ENCODE assay signal across 18 cellular contexts in genomic region chr11:15665368-15665871, GRCh38.
DNase-seq lines count a peak whose midpoint lies in the region; ATAC-seq, FAIRE-seq and TF ChIP-seq lines count a peak whose summit lies in the region.
"Had no signal": no experiment of that assay in that cellular context is flagged by ENCODE, and none has a peak within 500 bp of the region (broad histone marks: within the 10 kb centered on the region; RNA-seq: fewer than 3 reads in every experiment).

No MANE protein-coding gene starts in this region.

- H4K20me1 ChIP-seq in astrocyte (ENCODE audit: insufficient read depth, low read length) (no peaks in the 10 kb centered on the region), HepG2 (ENCODE audit: insufficient read depth, low read length) (no peaks in the 10 kb centered on the region)

- H3K4me3 ChIP-seq in AG10803 (ENCODE audit: low read length), result no peak overlapping the region
- H3K4me3 ChIP-seq in astrocyte (ENCODE audit: insufficient read depth, low read depth, low read length), result no peak overlapping the region
- no peak overlapping the region for H3K4me3 ChIP-seq in HepG2 (replicated peaks in 1 of 3; ENCODE audit: insufficient read depth in 1 of 3, low read depth in 2 of 3, low read length in 3 of 3)
- H3K4me3 ChIP-seq: esophagus squamous epithelium had no signal

- CTCF ChIA-PET in HepG2 (lab: Yijun Ruan, JAX; ENCODE audit: low intra/inter-chr PET ratio, low total read pairs), result no interaction called here

- H3K9ac ChIP-seq in astrocyte (ENCODE audit: low read length) (no peak overlapping the region), HepG2 (ENCODE audit: insufficient read depth, low read depth, low read length) (no peak overlapping the region)
- H3K9ac ChIP-seq: KMS-11 had no signal

- peaks cover 17% of the 10 kb centered on the region for H3K4me1 Mint-ChIP-seq in astrocyte (ENCODE audit: low read depth, unreplicated experiment)
- no peaks in the 10 kb centered on the region for H3K4me1 Mint-ChIP-seq in activated T-cell treated with anti-CD3 and anti-CD28 coated beads, Interleukin-2, amount 50 U/mL, for 24 hours (ENCODE audit: low read depth)
- H3K4me1 Mint-ChIP-seq in CD14-positive monocyte, result no peaks in the 10 kb centered on the region
- H3K4me1 Mint-ChIP-seq: activated CD4-positive, alpha-beta memory T cell treated with anti-CD3 and anti-CD28 coated beads, Interleukin-2, amount 10 ng/mL, durations not matched to agents 7 days and 5 days had no signal

- H3K9me3 Mint-ChIP-seq in astrocyte (ENCODE audit: unreplicated experiment), result peaks cover 6% of the 10 kb centered on the region
- H3K9me3 Mint-ChIP-seq in activated T-cell treated with anti-CD3 and anti-CD28 coated beads, Interleukin-2, amount 50 U/mL, for 24 hours, result no peaks in the 10 kb centered on the region
- peaks cover 0 to 4% (median 3%) of the 10 kb centered on the region in 7 donors for H3K9me3 Mint-ChIP-seq in CD14-positive monocyte
- H3K9me3 Mint-ChIP-seq: activated CD4-positive, alpha-beta memory T cell treated with anti-CD3 and anti-CD28 coated beads, Interleukin-2, amount 10 ng/mL, durations not matched to agents 7 days and 5 days had no signal

- H3K27ac Mint-ChIP-seq in astrocyte (ENCODE audit: unreplicated experiment), result no peak overlapping the region
- no peak overlapping the region for H3K27ac Mint-ChIP-seq in activated T-cell treated with anti-CD3 and anti-CD28 coated beads, Interleukin-2, amount 50 U/mL, for 24 hours
- H3K27ac Mint-ChIP-seq in CD14-positive monocyte, result no peak overlapping the region
- H3K27ac Mint-ChIP-seq: activated CD4-positive, alpha-beta memory T cell treated with anti-CD3 and anti-CD28 coated beads, Interleukin-2, amount 10 ng/mL, durations not matched to agents 7 days and 5 days; natural killer cell treated with Interleukin-12 subunit alpha and Interleukin-12 subunit beta and Interleukin-15 and Interleukin-18, amount 100 ng/mL, for 72 hours had no signal

- H3K27ac ChIP-seq in astrocyte (ENCODE audit: low read depth, low read length) (no peak overlapping the region), HepG2 (ENCODE audit: extremely low read length, insufficient read depth, low read length) (no peak overlapping the region)
- H3K27ac ChIP-seq: esophagus squamous epithelium, KMS-11 had no signal

- TF ChIP-seq EP300 in HepG2 (IDR thresholded peaks at IDR 0.05; ENCODE audit: low read depth in 2 of 2, low read length in 2 of 2) (no peak), HepG2 (CRISPR knock-in tag; IDR thresholded peaks at IDR 0.05; ENCODE audit: borderline replicate concordance) (no peak)

- no peaks in the 10 kb centered on the region for H3K79me2 ChIP-seq in astrocyte (ENCODE audit: insufficient read depth, low read length)
- H3K79me2 ChIP-seq in HepG2 (ENCODE audit: insufficient read depth, low read length), result no peaks in the 10 kb centered on the region

- H3K36me3 Mint-ChIP-seq in astrocyte (ENCODE audit: low read depth, unreplicated experiment), result no peaks in the 10 kb centered on the region
- H3K36me3 Mint-ChIP-seq in activated T-cell treated with anti-CD3 and anti-CD28 coated beads, Interleukin-2, amount 50 U/mL, for 24 hours (ENCODE audit: low read depth), result no peaks in the 10 kb centered on the region
- H3K36me3 Mint-ChIP-seq in CD14-positive monocyte, result no peaks in the 10 kb centered on the region
- H3K36me3 Mint-ChIP-seq: natural killer cell treated with Interleukin-12 subunit alpha and Interleukin-12 subunit beta and Interleukin-15 and Interleukin-18, amount 100 ng/mL, for 72 hours had no signal

- H3K27me3 ChIP-seq in astrocyte (ENCODE audit: insufficient read depth, low read length) (no peaks in the 10 kb centered on the region), HepG2 (ENCODE audit: control insufficient read depth in 1 of 2, insufficient read depth in 2 of 2, low read length in 2 of 2) (0 out of 5 replicates have a peak, but pooled peaks cover 0 to 2% of the 10 kb centered on the region in 2 experiments)

- TF ChIP-seq POLR2A in HepG2 (IDR thresholded peaks at IDR 0.05; ENCODE audit: insufficient read depth in 1 of 2, low read depth in 2 of 2, low read length in 2 of 2), result no peak

- in situ Hi-C loops in HepG2 (cut with HindIII; ENCODE audit: extremely low pct_ligation_motif_present, low pct_unique_long_range_greater_than_20kb), result no loop called here

- no peaks in the 10 kb centered on the region for H3K9me3 ChIP-seq in astrocyte (ENCODE audit: insufficient read depth, low read depth, low read length)
- no peaks in the 10 kb centered on the region for H3K9me3 ChIP-seq in HepG2 (ENCODE audit: low read length)
- H3K9me3 ChIP-seq: esophagus squamous epithelium had no signal

- H3K27me3 Mint-ChIP-seq in astrocyte (ENCODE audit: low read depth, unreplicated experiment) (no peaks in the 10 kb centered on the region), CD14-positive monocyte (ENCODE audit: low read depth in 3 of 3) (peaks cover 3 to 5% (median 3%) of the 10 kb centered on the region in 3 donors)
- peaks cover under 1% of the 10 kb centered on the region for H3K27me3 Mint-ChIP-seq in activated T-cell treated with anti-CD3 and anti-CD28 coated beads, Interleukin-2, amount 50 U/mL, for 24 hours
- H3K27me3 Mint-ChIP-seq: activated CD4-positive, alpha-beta memory T cell treated with anti-CD3 and anti-CD28 coated beads, Interleukin-2, amount 10 ng/mL, durations not matched to agents 7 days and 5 days had no signal

- no peak overlapping the region for H3K4me3 Mint-ChIP-seq in astrocyte (ENCODE audit: unreplicated experiment)
- H3K4me3 Mint-ChIP-seq in activated T-cell treated with anti-CD3 and anti-CD28 coated beads, Interleukin-2, amount 50 U/mL, for 24 hours, result no peak overlapping the region
- no peak overlapping the region for H3K4me3 Mint-ChIP-seq in CD14-positive monocyte
- H3K4me3 Mint-ChIP-seq: activated CD4-positive, alpha-beta memory T cell treated with anti-CD3 and anti-CD28 coated beads, Interleukin-2, amount 10 ng/mL, durations not matched to agents 7 days and 5 days; natural killer cell treated with Interleukin-12 subunit alpha and Interleukin-12 subunit beta and Interleukin-15 and Interleukin-18, amount 100 ng/mL, for 72 hours had no signal

- H3K4me2 ChIP-seq in astrocyte (ENCODE audit: low read length) (no peak overlapping the region), HepG2 (ENCODE audit: low read depth, low read length) (no peak overlapping the region)
- H3K4me2 ChIP-seq: KMS-11 had no signal

- DNase-seq in AG10803 (ENCODE audit: low read depth) (peak; percentile 36), HT-29 (ENCODE audit: low spot score) (peak; percentile 53), astrocyte (ENCODE audit: low read depth) (peak; percentile 85), HepG2 (ENCODE audit: low spot score) (peak; percentile 19), GM20000 (ENCODE audit: low spot score) (no peak), CD14-positive monocyte (ENCODE audit: low spot score) (no peak)
- no peak for DNase-seq in activated T-cell treated with anti-CD3 and anti-CD28 coated beads, Interleukin-2, amount 50 U/mL, for 24 hours
- DNase-seq: activated CD4-positive, alpha-beta memory T cell treated with anti-CD3 and anti-CD28 coated beads, Interleukin-2, amount 10 ng/mL, durations not matched to agents 7 days and 5 days; esophagus squamous epithelium; left ventricle myocardium superior; NCI-H1436 treated with DMSO at 0.1 percent for 48 hours; NCI-H446; right cardiac atrium; stimulated activated CD4-positive, alpha-beta T cell treated with anti-CD3 and anti-CD28 coated beads, Interleukin-2, amount 100 ng/mL, for 48 hours had no signal

- ATAC-seq in HepG2 (peak; percentile 30; the same call in 2 of the 3 replicates), GM21447 (IDR thresholded peaks at IDR 0.05; ENCODE audit: unreplicated experiment) (no peak)
- ATAC-seq: left ventricle myocardium superior; natural killer cell treated with Interleukin-12 subunit alpha and Interleukin-12 subunit beta and Interleukin-15 and Interleukin-18, amount 100 ng/mL, for 72 hours had no signal

- intact Hi-C loops in HepG2 (cut with micrococcal nuclease; ENCODE audit: unreplicated experiment) (no loop called here), CD14-positive monocyte (cut with micrococcal nuclease) (no loop called here)

- TF ChIP-seq CTCF in AG10803 (conservative IDR thresholded peaks at IDR 0.05; ENCODE audit: low read length), result no peak
- TF ChIP-seq CTCF in astrocyte (IDR thresholded peaks at IDR 0.05; ENCODE audit: insufficient read depth, low read depth, low read length), result no peak
- TF ChIP-seq CTCF in HepG2 (CRISPR knock-in tag; IDR thresholded peaks at IDR 0.05), result no peak
- no peak for TF ChIP-seq CTCF in GM20000 (IDR thresholded peaks at IDR 0.05; ENCODE audit: extremely low read depth, missing control alignments)
- no peak for TF ChIP-seq CTCF in CD14-positive monocyte (IDR thresholded peaks at IDR 0.05)

- H3K36me3 ChIP-seq in astrocyte (ENCODE audit: insufficient read depth, low read length) (no peaks in the 10 kb centered on the region), HepG2 (replicated peaks in 1 of 2; ENCODE audit: control insufficient read depth in 1 of 2, insufficient read depth in 2 of 2, low read length in 2 of 2) (no peaks in the 10 kb centered on the region)
- H3K36me3 ChIP-seq: esophagus squamous epithelium had no signal

- 3% methylated on average over 4 of the region's 4 CpGs for WGBS in HepG2 (ENCODE audit: low lambda C conversion rate)

- peaks cover 12% of the 10 kb centered on the region for H3K4me1 ChIP-seq in astrocyte (ENCODE audit: insufficient read depth, low read length)
- H3K4me1 ChIP-seq in HepG2 (ENCODE audit: insufficient read depth, low read length), result no peaks in the 10 kb centered on the region

- H2AFZ ChIP-seq in astrocyte (ENCODE audit: low read depth, low read length) (no peak overlapping the region), HepG2 (ENCODE audit: low read length) (no peak overlapping the region)

- POLR2A ChIA-PET in HepG2 (lab: Yijun Ruan, JAX), result no interaction called here

- FAIRE-seq in astrocyte (lab: Jason Lieb, UNC) (no peak), HepG2 (lab: Jason Lieb, UNC) (no peak)
- FAIRE-seq: colon had no signal

- no peak for TF ChIP-seq RAD21 in HepG2 (CRISPR knock-in tag; IDR thresholded peaks at IDR 0.05)

- no TSS peak for BruUV-seq in HepG2 (replicated peaks; lab: Mats Ljungman, UMichigan)

TF ChIP-seq in HepG2, 621 proteins besides CTCF, POLR2A, EP300 and RAD21 (continues in another document):
- TF ChIP-seq KDM6A (CRISPR knock-in tag; IDR thresholded peaks at IDR 0.05; ENCODE audit: low read depth), result no peak
- TF ChIP-seq ZNF235 (CRISPR knock-in tag; IDR thresholded peaks at IDR 0.05; ENCODE audit: borderline replicate concordance), result no peak
- TF ChIP-seq SOX13 (IDR thresholded peaks at IDR 0.05), result no peak
- TF ChIP-seq SOX13 (CRISPR knock-in tag; conservative IDR thresholded peaks at IDR 0.05 in 1 of 2, IDR thresholded peaks at IDR 0.05 in 1 of 2), result peak in 1 of 2 experiments; percentile 23; a peak in 1 of 4 replicates
- no peak for TF ChIP-seq MIXL1 (CRISPR knock-in tag; IDR thresholded peaks at IDR 0.05)
- no peak for TF ChIP-seq SP2 (CRISPR knock-in tag; IDR thresholded peaks at IDR 0.05)
- TF ChIP-seq NFRKB (IDR thresholded peaks at IDR 0.05), result no peak
- no peak for TF ChIP-seq SOX6 (IDR thresholded peaks at IDR 0.05)
- TF ChIP-seq SOX6 (CRISPR knock-in tag; IDR thresholded peaks at IDR 0.05), result peak; percentile 33; the same call in 1 of the 2 replicates

Comparison
In these comparisons a context has a peak if more than half of its experiments do, and no peak if none do; other contexts are left out.
1. DNase-seq: peak in AG10803 (single experiment), HT-29 (single experiment), astrocyte (single experiment) and HepG2 (single experiment); none in activated T-cell treated with anti-CD3 and anti-CD28 coated beads, Interleukin-2, amount 50 U/mL, for 24 hours (single experiment), GM20000 (single experiment) and CD14-positive monocyte (single experiment).